ENCODE assay signal across 19 cellular contexts in genomic region chr10:84432891-84433290, GRCh38.
DNase-seq lines count a peak whose midpoint lies in the region; ATAC-seq and TF ChIP-seq lines count a peak whose summit lies in the region.
"Had no signal": no experiment of that assay in that cellular context is flagged by ENCODE, and none has a peak within 500 bp of the region (broad histone marks: within the 10 kb centered on the region; RNA-seq: fewer than 3 reads in every experiment).

No MANE protein-coding gene starts in this region.

- no peak overlapping the region for H2AK5ac ChIP-seq in mesendoderm (ENCODE audit: low read length)

- no peaks in the 10 kb centered on the region for H3K79me2 ChIP-seq in mesendoderm (ENCODE audit: control insufficient read depth, insufficient read depth, low read length)

- no peak overlapping the region for H3K56ac ChIP-seq in mesendoderm (ENCODE audit: low read length)

- H2BK5ac ChIP-seq in mesendoderm (ENCODE audit: low read length) = no peak overlapping the region

- H3K4me3 ChIP-seq in choroid plexus epithelial cell (ENCODE audit: low read depth, low read length) = no peak overlapping the region
- H3K4me3 ChIP-seq in mesendoderm (ENCODE audit: low read length) = no peak overlapping the region
- H3K4me3 ChIP-seq: Peyer's patch had no signal

- no peak for TF ChIP-seq CTCF in choroid plexus epithelial cell (conservative IDR thresholded peaks at IDR 0.05; ENCODE audit: low read depth, low read length)

- H3K23ac ChIP-seq in mesendoderm (ENCODE audit: low read length) = no peak overlapping the region

- H4K5ac ChIP-seq in mesendoderm (ENCODE audit: low read length) = no peak overlapping the region

- H3K4ac ChIP-seq in mesendoderm (ENCODE audit: low read depth, low read length) = no peak overlapping the region

- H3K79me1 ChIP-seq in mesendoderm (ENCODE audit: low read length) = no peaks in the 10 kb centered on the region

- no peaks in the 10 kb centered on the region for H3K9me3 ChIP-seq in T-helper 17 cell (ENCODE audit: control insufficient read depth, low read length, poor library complexity, severe bottlenecking)
- H3K9me3 ChIP-seq: Peyer's patch had no signal

- H2BK120ac ChIP-seq in mesendoderm (ENCODE audit: low read depth, low read length) = no peak overlapping the region

- H2BK15ac ChIP-seq in mesendoderm (replicated peaks; ENCODE audit: low read depth) = no peak overlapping the region

- H3K9ac ChIP-seq in mesendoderm (ENCODE audit: low read length) = no peak overlapping the region

- DNase-seq in ELR (ENCODE audit: low read depth) = peak; percentile 14
- DNase-seq in T-helper 17 cell = no peak
- peak; percentile 39 for DNase-seq in choroid plexus epithelial cell (ENCODE audit: low read depth)
- DNase-seq in mesendoderm = peak; percentile 22
- DNase-seq in NCI-H1694 (lab: John Stamatoyannopoulos, UW) = no peak
- no peak for DNase-seq in NCI-H146 treated with DMSO at 0.1 percent for 48 hours (lab: John Stamatoyannopoulos, UW; ENCODE audit: unreplicated experiment)
- DNase-seq: ACHN, C1 segment of cervical spinal cord, H9, Karpas-422, MM.1S, NCI-H1092, NCI-H146, NCI-H2081 treated with DMSO at 0.1 percent for 48 hours, NCI-H446 treated with DMSO at 0.1 percent for 48 hours, Peyer's patch had no signal

- H3K4me2 ChIP-seq in mesendoderm (ENCODE audit: low read length) = no peak overlapping the region

- H4K8ac ChIP-seq in mesendoderm (ENCODE audit: low read depth, low read length) = no peak overlapping the region

- H3K27ac Mint-ChIP-seq in T-helper 17 cell = peak overlapping the region; percentile 41
- H3K27ac Mint-ChIP-seq: IgD-negative memory B cell had no signal

- H3K27me3 ChIP-seq in mesendoderm (ENCODE audit: insufficient read depth, low read length, poor library complexity) = no peaks in the 10 kb centered on the region
- H3K27me3 ChIP-seq: Peyer's patch had no signal

- H3K4me1 ChIP-seq in mesendoderm (ENCODE audit: control insufficient read depth, low read depth, low read length) = no peaks in the 10 kb centered on the region
- H3K4me1 ChIP-seq: Peyer's patch had no signal

- H3K4me1 Mint-ChIP-seq in T-helper 17 cell = peaks cover 42% of the 10 kb centered on the region

- no peak overlapping the region for H3K4me3 Mint-ChIP-seq in T-helper 17 cell
- H3K4me3 Mint-ChIP-seq: H9, IgD-negative memory B cell had no signal

- H3K36me3 ChIP-seq in mesendoderm (ENCODE audit: control insufficient read depth, insufficient read depth, low read length) = no peaks in the 10 kb centered on the region
- H3K36me3 ChIP-seq: Peyer's patch had no signal

- H3K36me3 Mint-ChIP-seq in T-helper 17 cell (ENCODE audit: low read depth) = peaks cover 12% of the 10 kb centered on the region

- no peak for ATAC-seq in T-helper 17 cell
- no peak for ATAC-seq in HG02973 (IDR thresholded peaks at IDR 0.05; ENCODE audit: unreplicated experiment)
- ATAC-seq: Right ventricle myocardium inferior had no signal

- no peak overlapping the region for H3K18ac ChIP-seq in mesendoderm (ENCODE audit: low read length)

- H3K27me3 Mint-ChIP-seq in T-helper 17 cell = no peaks in the 10 kb centered on the region
- H3K27me3 Mint-ChIP-seq: IgD-negative memory B cell had no signal

- no CpG with 5 or more reads among the region's 5 CpGs for WGBS in mesendoderm (ENCODE audit: extremely low coverage, insufficient coverage, low lambda C conversion rate)

- no peak overlapping the region for H3K27ac ChIP-seq in mesendoderm (ENCODE audit: low read depth, low read length)
- H3K27ac ChIP-seq: Peyer's patch had no signal

Comparison
In these comparisons a context has a peak if more than half of its experiments do, and no peak if none do; other contexts are left out.
1. DNase-seq: peak in ELR (single experiment), choroid plexus epithelial cell (single experiment) and mesendoderm (single experiment); none in T-helper 17 cell (0 of 3), NCI-H1694 (single experiment) and NCI-H146 treated with DMSO at 0.1 percent for 48 hours (single experiment).